1 cellular context compared by ENCODE assay signal in the genomic region with DNA sequence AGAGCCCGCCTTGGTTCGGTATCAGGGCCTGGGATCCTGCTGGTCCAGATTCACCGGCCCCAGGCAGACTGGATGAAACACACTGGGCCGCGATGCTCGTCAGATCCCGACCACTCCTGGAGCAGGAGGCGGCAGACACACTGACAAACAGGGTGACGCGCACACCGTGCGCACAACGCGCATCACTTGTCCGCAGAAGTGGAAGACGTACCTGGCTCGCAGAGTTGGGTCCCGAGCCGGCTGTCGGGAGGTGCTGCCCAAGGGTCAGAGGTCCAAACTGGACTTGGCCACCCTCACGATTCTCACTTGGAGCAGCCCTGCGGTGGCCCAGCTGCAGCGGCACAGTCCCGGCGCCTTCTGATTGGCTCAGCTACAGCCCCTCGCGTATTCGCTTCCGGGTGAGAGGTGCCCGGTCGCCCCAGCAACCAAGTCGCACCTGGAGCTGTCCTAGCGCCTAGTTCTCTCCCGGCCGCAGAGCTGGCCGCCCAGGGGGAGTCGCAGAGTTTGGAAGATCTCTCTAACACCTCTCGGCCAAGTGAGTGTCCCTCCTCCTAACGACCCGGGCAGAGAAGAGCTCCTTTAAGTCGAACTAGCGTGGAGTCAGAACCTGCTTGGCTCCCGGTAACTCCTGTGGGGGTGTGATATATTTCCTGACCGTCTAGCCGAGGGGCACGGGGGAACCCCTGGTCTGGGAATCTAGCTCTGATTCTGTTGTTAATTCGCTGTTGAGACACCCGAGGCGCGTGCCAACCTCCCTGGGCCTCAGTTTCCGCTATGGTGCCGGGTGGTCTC.
TF ChIP-seq lines count a peak whose summit lies in the region.

A gene with protein sequence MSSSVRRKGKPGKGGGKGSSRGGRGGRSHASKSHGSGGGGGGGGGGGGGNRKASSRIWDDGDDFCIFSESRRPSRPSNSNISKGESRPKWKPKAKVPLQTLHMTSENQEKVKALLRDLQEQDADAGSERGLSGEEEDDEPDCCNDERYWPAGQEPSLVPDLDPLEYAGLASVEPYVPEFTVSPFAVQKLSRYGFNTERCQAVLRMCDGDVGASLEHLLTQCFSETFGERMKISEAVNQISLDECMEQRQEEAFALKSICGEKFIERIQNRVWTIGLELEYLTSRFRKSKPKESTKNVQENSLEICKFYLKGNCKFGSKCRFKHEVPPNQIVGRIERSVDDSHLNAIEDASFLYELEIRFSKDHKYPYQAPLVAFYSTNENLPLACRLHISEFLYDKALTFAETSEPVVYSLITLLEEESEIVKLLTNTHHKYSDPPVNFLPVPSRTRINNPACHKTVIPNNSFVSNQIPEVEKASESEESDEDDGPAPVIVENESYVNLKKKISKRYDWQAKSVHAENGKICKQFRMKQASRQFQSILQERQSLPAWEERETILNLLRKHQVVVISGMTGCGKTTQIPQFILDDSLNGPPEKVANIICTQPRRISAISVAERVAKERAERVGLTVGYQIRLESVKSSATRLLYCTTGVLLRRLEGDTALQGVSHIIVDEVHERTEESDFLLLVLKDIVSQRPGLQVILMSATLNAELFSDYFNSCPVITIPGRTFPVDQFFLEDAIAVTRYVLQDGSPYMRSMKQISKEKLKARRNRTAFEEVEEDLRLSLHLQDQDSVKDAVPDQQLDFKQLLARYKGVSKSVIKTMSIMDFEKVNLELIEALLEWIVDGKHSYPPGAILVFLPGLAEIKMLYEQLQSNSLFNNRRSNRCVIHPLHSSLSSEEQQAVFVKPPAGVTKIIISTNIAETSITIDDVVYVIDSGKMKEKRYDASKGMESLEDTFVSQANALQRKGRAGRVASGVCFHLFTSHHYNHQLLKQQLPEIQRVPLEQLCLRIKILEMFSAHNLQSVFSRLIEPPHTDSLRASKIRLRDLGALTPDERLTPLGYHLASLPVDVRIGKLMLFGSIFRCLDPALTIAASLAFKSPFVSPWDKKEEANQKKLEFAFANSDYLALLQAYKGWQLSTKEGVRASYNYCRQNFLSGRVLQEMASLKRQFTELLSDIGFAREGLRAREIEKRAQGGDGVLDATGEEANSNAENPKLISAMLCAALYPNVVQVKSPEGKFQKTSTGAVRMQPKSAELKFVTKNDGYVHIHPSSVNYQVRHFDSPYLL (N-terminal part only) (minus strand): TSS at position 359 of the 792 bp plus-strand sequence. CDS start 7,529 bp downstream, outside the sequence.
TSS of gene MORN2 (plus strand) at position 401 of the 792 bp plus-strand sequence.

TF ChIP-seq in HepG2, 621 proteins besides CTCF, POLR2A, EP300 and RAD21 (continued from another document and continues in another):
- TF ChIP-seq BRCA1 (CRISPR knock-in tag; IDR thresholded peaks at IDR 0.05) (0 out of 2 replicates have a peak, but pooled peaks have one; percentile 61), MTF2 (CRISPR knock-in tag; IDR thresholded peaks at IDR 0.05; ENCODE audit: borderline replicate concordance) (no peak), ZNF513 (CRISPR knock-in tag; conservative IDR thresholded peaks at IDR 0.05) (no peak), RBFOX2 (IDR thresholded peaks at IDR 0.05; ENCODE audit: low read depth, low read length) (peak; percentile 83), KDM3A (CRISPR knock-in tag; IDR thresholded peaks at IDR 0.05; ENCODE audit: low read depth) (0 out of 2 replicates have a peak, but pooled peaks have one; percentile 75), NCOA1 (CRISPR knock-in tag; IDR thresholded peaks at IDR 0.05) (peak; percentile 66; the same call in 1 of the 2 replicates), JUNB (CRISPR knock-in tag; IDR thresholded peaks at IDR 0.05; ENCODE audit: borderline replicate concordance) (no peak), YY1 (IDR thresholded peaks at IDR 0.05; ENCODE audit: insufficient read depth, insufficient replicate concordance, low read depth, low read length) (peak; percentile 45), ZFP41 (CRISPR knock-in tag; IDR thresholded peaks at IDR 0.05; ENCODE audit: borderline replicate concordance) (peak; percentile 86; the same call in 1 of the 2 replicates), ZSCAN20 (CRISPR knock-in tag; IDR thresholded peaks at IDR 0.05; ENCODE audit: borderline replicate concordance) (0 out of 2 replicates have a peak, but pooled peaks have one; percentile 38), ZNF639 (CRISPR knock-in tag; conservative IDR thresholded peaks at IDR 0.05) (no peak; the same call in 1 of the 2 replicates), ZNF205 (CRISPR knock-in tag; IDR thresholded peaks at IDR 0.05) (peak; percentile 96), MAFF (IDR thresholded peaks at IDR 0.05; ENCODE audit: low read depth, low read length) (no peak), ZNF350 (CRISPR knock-in tag; IDR thresholded peaks at IDR 0.05; ENCODE audit: borderline replicate concordance, low read depth) (peak; percentile 89; the same call in 1 of the 2 replicates), PPARG (CRISPR knock-in tag; conservative IDR thresholded peaks at IDR 0.05) (no peak), ZNF317 (CRISPR knock-in tag; IDR thresholded peaks at IDR 0.05) (0 out of 2 replicates have a peak, but pooled peaks have one; percentile 69), ZNF33B (CRISPR knock-in tag; IDR thresholded peaks at IDR 0.05) (peak; percentile 85; the same call in 1 of the 2 replicates), PITX1 (CRISPR knock-in tag; IDR thresholded peaks at IDR 0.05) (peak; percentile 61; the same call in 1 of the 2 replicates), POLR2G (IDR thresholded peaks at IDR 0.05; ENCODE audit: low read depth, low read length) (peak; percentile 83), ATRX (CRISPR knock-in tag; IDR thresholded peaks at IDR 0.05; ENCODE audit: borderline replicate concordance) (no peak), SMARCE1 (IDR thresholded peaks at IDR 0.05; ENCODE audit: borderline replicate concordance) (no peak), ZNF776 (CRISPR knock-in tag; IDR thresholded peaks at IDR 0.05) (peak; percentile 71; the same call in 1 of the 2 replicates), ZSCAN21 (CRISPR knock-in tag; IDR thresholded peaks at IDR 0.05; ENCODE audit: borderline replicate concordance) (peak; percentile 44; the same call in 1 of the 2 replicates), REL (CRISPR knock-in tag; conservative IDR thresholded peaks at IDR 0.05) (0 out of 2 replicates have a peak, but pooled peaks have one; percentile 18), TGIF2 (CRISPR knock-in tag; IDR thresholded peaks at IDR 0.05) (peak; percentile 88; the same call in 1 of the 2 replicates), KDM6A (CRISPR knock-in tag; IDR thresholded peaks at IDR 0.05; ENCODE audit: low read depth) (no peak), SRSF9 (IDR thresholded peaks at IDR 0.05; ENCODE audit: borderline replicate concordance, insufficient read depth, low read depth, low read length, poor library complexity, severe bottlenecking) (no peak), RORA (CRISPR knock-in tag; IDR thresholded peaks at IDR 0.05) (no peak), ZBTB1 (CRISPR knock-in tag; IDR thresholded peaks at IDR 0.05; ENCODE audit: borderline replicate concordance) (no peak), KLF16 (CRISPR knock-in tag; IDR thresholded peaks at IDR 0.05) (no peak; a peak in 2 of 4 replicates), BRF2 (CRISPR knock-in tag; IDR thresholded peaks at IDR 0.05) (peak; percentile 39; the same call in 1 of the 2 replicates), PAX8 (CRISPR knock-in tag; IDR thresholded peaks at IDR 0.05; ENCODE audit: borderline replicate concordance) (peak; percentile 41), ZSCAN25 (CRISPR knock-in tag; IDR thresholded peaks at IDR 0.05) (0 out of 2 replicates have a peak, but pooled peaks have one; percentile 57), ZNF562 (CRISPR knock-in tag; IDR thresholded peaks at IDR 0.05; ENCODE audit: borderline replicate concordance) (no peak), RFX1 (IDR thresholded peaks at IDR 0.05) (peak; percentile 95), ZNF670 (CRISPR knock-in tag; IDR thresholded peaks at IDR 0.05; ENCODE audit: borderline replicate concordance) (peak; percentile 60; the same call in 1 of the 2 replicates), MATR3 (CRISPR knock-in tag; IDR thresholded peaks at IDR 0.05) (0 out of 2 replicates have a peak, but pooled peaks have one; percentile 85), EEA1 (CRISPR knock-in tag; IDR thresholded peaks at IDR 0.05; ENCODE audit: borderline replicate concordance) (peak; percentile 79; the same call in 1 of the 2 replicates), KDM1A (CRISPR knock-in tag; IDR thresholded peaks at IDR 0.05) (no peak), HOXA5 (CRISPR knock-in tag; IDR thresholded peaks at IDR 0.05) (peak; percentile 29), ZNF510 (CRISPR knock-in tag; IDR thresholded peaks at IDR 0.05; ENCODE audit: low read depth) (no peak; the same call in 1 of the 2 replicates), MTF1 (CRISPR knock-in tag; IDR thresholded peaks at IDR 0.05) (no peak; the same call in 1 of the 2 replicates), TCF7 (IDR thresholded peaks at IDR 0.05; ENCODE audit: low read depth) (no peak), GABPA (IDR thresholded peaks at IDR 0.05; ENCODE audit: low read depth, low read length) (peak; percentile 92), GABPA (CRISPR knock-in tag; IDR thresholded peaks at IDR 0.05; ENCODE audit: low read depth) (peak; percentile 97), ZBTB20 (CRISPR knock-in tag; IDR thresholded peaks at IDR 0.05; ENCODE audit: borderline replicate concordance, low read depth) (no peak), ZFP62 (CRISPR knock-in tag; IDR thresholded peaks at IDR 0.05) (no peak), SP1 (IDR thresholded peaks at IDR 0.05) (no peak), SP1 (CRISPR knock-in tag; IDR thresholded peaks at IDR 0.05) (peak; percentile 64), SP4 (CRISPR knock-in tag; IDR thresholded peaks at IDR 0.05) (peak; percentile 9; the same call in 1 of the 2 replicates), FOXC1 (CRISPR knock-in tag; IDR thresholded peaks at IDR 0.05; ENCODE audit: borderline replicate concordance) (peak; percentile 85), KLF11 (CRISPR knock-in tag; IDR thresholded peaks at IDR 0.05) (no peak; the same call in 1 of the 2 replicates), ZNF180 (CRISPR knock-in tag; IDR thresholded peaks at IDR 0.05; ENCODE audit: borderline replicate concordance, low read depth) (no peak)
- TF ChIP-seq, protein P1, sequence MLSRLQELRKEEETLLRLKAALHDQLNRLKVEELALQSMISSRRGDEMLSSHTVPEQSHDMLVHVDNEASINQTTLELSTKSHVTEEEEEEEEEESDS (CRISPR knock-in tag; IDR thresholded peaks at IDR 0.05; ENCODE audit: borderline replicate concordance): peak; percentile 82; the same call in 1 of the 2 replicates
- TF ChIP-seq, protein P2, sequence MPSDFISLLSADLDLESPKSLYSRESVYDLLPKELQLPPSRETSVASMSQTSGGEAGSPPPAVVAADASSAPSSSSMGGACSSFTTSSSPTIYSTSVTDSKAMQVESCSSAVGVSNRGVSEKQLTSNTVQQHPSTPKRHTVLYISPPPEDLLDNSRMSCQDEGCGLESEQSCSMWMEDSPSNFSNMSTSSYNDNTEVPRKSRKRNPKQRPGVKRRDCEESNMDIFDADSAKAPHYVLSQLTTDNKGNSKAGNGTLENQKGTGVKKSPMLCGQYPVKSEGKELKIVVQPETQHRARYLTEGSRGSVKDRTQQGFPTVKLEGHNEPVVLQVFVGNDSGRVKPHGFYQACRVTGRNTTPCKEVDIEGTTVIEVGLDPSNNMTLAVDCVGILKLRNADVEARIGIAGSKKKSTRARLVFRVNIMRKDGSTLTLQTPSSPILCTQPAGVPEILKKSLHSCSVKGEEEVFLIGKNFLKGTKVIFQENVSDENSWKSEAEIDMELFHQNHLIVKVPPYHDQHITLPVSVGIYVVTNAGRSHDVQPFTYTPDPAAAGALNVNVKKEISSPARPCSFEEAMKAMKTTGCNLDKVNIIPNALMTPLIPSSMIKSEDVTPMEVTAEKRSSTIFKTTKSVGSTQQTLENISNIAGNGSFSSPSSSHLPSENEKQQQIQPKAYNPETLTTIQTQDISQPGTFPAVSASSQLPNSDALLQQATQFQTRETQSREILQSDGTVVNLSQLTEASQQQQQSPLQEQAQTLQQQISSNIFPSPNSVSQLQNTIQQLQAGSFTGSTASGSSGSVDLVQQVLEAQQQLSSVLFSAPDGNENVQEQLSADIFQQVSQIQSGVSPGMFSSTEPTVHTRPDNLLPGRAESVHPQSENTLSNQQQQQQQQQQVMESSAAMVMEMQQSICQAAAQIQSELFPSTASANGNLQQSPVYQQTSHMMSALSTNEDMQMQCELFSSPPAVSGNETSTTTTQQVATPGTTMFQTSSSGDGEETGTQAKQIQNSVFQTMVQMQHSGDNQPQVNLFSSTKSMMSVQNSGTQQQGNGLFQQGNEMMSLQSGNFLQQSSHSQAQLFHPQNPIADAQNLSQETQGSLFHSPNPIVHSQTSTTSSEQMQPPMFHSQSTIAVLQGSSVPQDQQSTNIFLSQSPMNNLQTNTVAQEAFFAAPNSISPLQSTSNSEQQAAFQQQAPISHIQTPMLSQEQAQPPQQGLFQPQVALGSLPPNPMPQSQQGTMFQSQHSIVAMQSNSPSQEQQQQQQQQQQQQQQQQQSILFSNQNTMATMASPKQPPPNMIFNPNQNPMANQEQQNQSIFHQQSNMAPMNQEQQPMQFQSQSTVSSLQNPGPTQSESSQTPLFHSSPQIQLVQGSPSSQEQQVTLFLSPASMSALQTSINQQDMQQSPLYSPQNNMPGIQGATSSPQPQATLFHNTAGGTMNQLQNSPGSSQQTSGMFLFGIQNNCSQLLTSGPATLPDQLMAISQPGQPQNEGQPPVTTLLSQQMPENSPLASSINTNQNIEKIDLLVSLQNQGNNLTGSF (CRISPR knock-in tag; IDR thresholded peaks at IDR 0.05): no peak; the same call in none of the 2 replicates
